Comparison of ENCODE assay signal across 8 cellular contexts in the genomic region with DNA sequence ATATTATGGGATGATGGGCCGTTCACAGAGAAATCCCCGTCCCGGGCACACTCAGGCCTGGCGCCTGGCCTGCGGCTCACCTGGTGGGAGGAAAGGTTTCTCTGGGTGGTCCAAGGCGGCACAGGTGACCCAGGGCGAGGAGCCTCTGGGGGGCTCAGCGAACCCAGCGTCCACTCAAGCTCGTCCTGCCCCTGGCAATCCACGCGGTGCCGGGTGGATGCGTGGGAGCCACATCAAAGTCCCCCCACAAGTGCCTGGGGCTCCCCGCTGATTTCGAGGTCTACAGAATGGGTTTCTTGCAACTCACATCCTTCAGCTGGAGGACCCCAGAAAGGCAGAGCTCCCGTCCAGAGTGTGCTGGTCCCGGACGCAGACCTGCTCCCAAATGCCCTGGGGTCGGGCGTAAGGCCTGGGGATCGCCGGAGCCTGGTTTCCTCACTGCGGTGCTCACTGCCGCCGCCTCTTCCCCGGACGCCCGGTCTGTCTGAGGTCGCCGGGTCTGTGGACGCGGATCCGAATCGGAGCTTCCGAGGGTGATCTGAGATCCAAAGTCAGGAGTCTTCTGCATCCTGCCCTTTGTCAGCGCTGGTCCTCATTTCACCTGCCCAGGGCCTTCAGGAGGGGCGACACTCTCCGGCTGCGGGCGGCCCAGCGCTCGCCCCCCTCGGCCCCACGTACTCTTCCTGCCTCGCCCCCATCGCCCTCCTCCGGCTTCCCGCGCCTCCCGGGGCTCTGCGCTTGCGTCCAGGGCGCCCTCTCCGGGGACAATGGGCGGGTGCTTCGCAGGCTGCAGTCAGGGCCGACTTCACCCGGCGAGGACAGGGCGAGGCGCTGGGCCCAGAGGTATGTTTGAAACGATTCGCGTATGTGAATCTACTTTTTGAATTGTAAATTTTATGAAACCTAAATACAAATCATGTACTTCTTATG. TPM values are rescaled to one million over a fixed set of nuclear protein-coding genes. Genes with fewer than 3 reads are reported as not detected.
A peak's percentile ranks its signal among the peaks of the same experiment; 100 is the strongest.
DNase-seq lines count a peak whose midpoint lies in the region; ATAC-seq and TF ChIP-seq lines count a peak whose summit lies in the region.

No MANE protein-coding gene starts in this region.

- H3K27ac Mint-ChIP-seq in natural killer cell: peak overlapping the region in 1 of 2 donors; percentile 67

- 12 to 19% methylated on average over 12 to 49 of the region's 65 CpGs for WGBS in esophagus squamous epithelium, 2 donors

- H3K9me3 Mint-ChIP-seq in natural killer cell: no peaks in the 10 kb centered on the region

- peaks cover 0 to 9% (median 0%) of the 10 kb centered on the region in 4 donors for H3K27me3 ChIP-seq in esophagus squamous epithelium

- H3K27me3 Mint-ChIP-seq in natural killer cell (ENCODE audit: low read depth in 2 of 2): no peaks in the 10 kb centered on the region

- peaks cover 0 to 16% (median 6%) of the 10 kb centered on the region in 3 donors for H3K4me1 ChIP-seq in esophagus squamous epithelium

- H3K36me3 Mint-ChIP-seq in natural killer cell: no peaks in the 10 kb centered on the region

- H3K9me3 ChIP-seq in esophagus squamous epithelium: no peaks in the 10 kb centered on the region

- TF ChIP-seq CTCF in esophagus squamous epithelium (IDR thresholded peaks at IDR 0.05) (peak in 3 of 6 experiments; percentile 9 to 18 (median 13)), natural killer cell (IDR thresholded peaks at IDR 0.05) (peak; percentile 39)

- peak; percentile 72 for ATAC-seq in HG03521 (IDR thresholded peaks at IDR 0.05; ENCODE audit: unreplicated experiment)
- peak; percentile 93 to 97 (median 97) for ATAC-seq in natural killer cell
- ATAC-seq in stimulated activated naive CD8-positive, alpha-beta T cell treated with anti-CD3 and anti-CD28 coated beads, Interleukin-15, Interleukin-2, amounts not matched to agents 100 U/mL and 50 U/mL, for 24 hours: peak; percentile 96
- ATAC-seq in HG03520 (IDR thresholded peaks at IDR 0.05; ENCODE audit: unreplicated experiment): no peak

- no peaks in the 10 kb centered on the region for H3K36me3 ChIP-seq in esophagus squamous epithelium

- peak; percentile 25 for DNase-seq in activated CD8-positive, alpha-beta memory T cell treated with anti-CD3 and anti-CD28 coated beads, Interleukin-2, amount 50 U/mL, for 24 hours (ENCODE audit: extremely low read depth)
- DNase-seq in esophagus squamous epithelium (lab: John Stamatoyannopoulos, UW): no peak
- peak; percentile 60 for DNase-seq in natural killer cell
- peak; percentile 84 for DNase-seq in stimulated activated naive CD8-positive, alpha-beta T cell treated with anti-CD3 and anti-CD28 coated beads, Interleukin-15, Interleukin-2, amounts not matched to agents 100 U/mL and 50 U/mL, for 24 hours
- DNase-seq in cortex of kidney (lab: John Stamatoyannopoulos, UW): no peak

- peak overlapping the region; percentile 5 to 71 (median 28) for H3K27ac ChIP-seq in esophagus squamous epithelium

- peak overlapping the region; percentile 22 to 61 (median 49) for H3K4me3 ChIP-seq in esophagus squamous epithelium

- peaks cover 0 to 25% of the 10 kb centered on the region in 2 donors for H3K4me1 Mint-ChIP-seq in natural killer cell

- peak overlapping the region; percentile 81 for H3K4me3 Mint-ChIP-seq in natural killer cell

- TF ChIP-seq POLR2A in GM19193 (IDR thresholded peaks at IDR 0.05; ENCODE audit: extremely low read depth, insufficient read depth, insufficient read length) (peak; percentile 49), esophagus squamous epithelium (IDR thresholded peaks at IDR 0.05) (peak in 1 of 4 donors; percentile 31)

- intact Hi-C loops in esophagus squamous epithelium (cut with DNase I) (no loop called here), natural killer cell (cut with micrococcal nuclease) (no loop called here)

RNA-seq across cellular contexts. Expression of a gene that starts 20.0 kb away (rescaled TPM):
- total RNA-seq in esophagus squamous epithelium: 10 to 100 TPM; 27.1 to 63.8 (median 45.8) TPM
- total RNA-seq in natural killer cell: 10 to 100 TPM; 40.4 to 48.7 (median 46.6) TPM

Comparison
In these comparisons a context has a peak if more than half of its experiments do, and no peak if none do; other contexts are left out.
1. DNase-seq: peak in activated CD8-positive, alpha-beta memory T cell treated with anti-CD3 and anti-CD28 coated beads, Interleukin-2, amount 50 U/mL, for 24 hours (single experiment), natural killer cell (single experiment) and stimulated activated naive CD8-positive, alpha-beta T cell treated with anti-CD3 and anti-CD28 coated beads, Interleukin-15, Interleukin-2, amounts not matched to agents 100 U/mL and 50 U/mL, for 24 hours (single experiment); none in esophagus squamous epithelium (single experiment) and cortex of kidney (single experiment).